28 cellular contexts compared by ENCODE assay signal in the genomic region with DNA sequence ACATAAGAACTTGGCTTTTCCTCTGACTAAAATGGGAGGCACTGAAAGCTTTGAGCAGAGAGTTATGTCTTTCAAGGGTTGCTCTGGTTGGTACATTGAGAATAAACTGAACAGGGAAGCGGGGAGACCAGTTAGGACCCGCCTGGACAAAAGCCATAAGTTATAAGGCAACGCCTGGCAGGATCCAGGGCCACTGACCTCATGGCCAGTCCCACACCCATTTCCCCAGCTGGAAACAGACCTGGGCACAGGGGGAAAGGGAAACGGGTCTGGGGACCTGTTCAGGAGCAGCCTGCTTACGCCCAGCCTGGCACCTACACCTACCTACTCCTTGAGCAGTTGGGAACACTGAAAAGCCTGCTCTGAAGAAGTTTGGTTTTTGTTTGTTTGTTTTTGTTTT. TPM values are rescaled to one million over a fixed set of nuclear protein-coding genes. Genes with fewer than 3 reads are reported as not detected.
"Had no signal": no experiment of that assay in that cellular context is flagged by ENCODE, and none has a peak within 500 bp of the region (broad histone marks: within the 10 kb centered on the region; RNA-seq: fewer than 3 reads in every experiment).

No MANE protein-coding gene starts in this region.

- DNase-seq: activated B cell treated with CpG ODN at 0.5 μM for 24 hours; activated CD4-positive, alpha-beta memory T cell treated with anti-CD3 and anti-CD28 coated beads, Interleukin-2, amount 10 ng/mL, durations not matched to agents 7 days and 5 days; activated CD4-positive, alpha-beta T cell treated with anti-CD3 and anti-CD28 coated beads, Interleukin-2, amount 50 U/mL, for 1 hour; activated gamma-delta T cell; activated naive CD4-positive, alpha-beta T cell treated with anti-CD3 and anti-CD28 coated beads for 36 hours; activated T-cell treated with anti-CD3 and anti-CD28 coated beads for 4 hours; activated T-cell treated with anti-CD3 and anti-CD28 coated beads, Interleukin-2, amount 50 U/mL, for 48 hours; amygdala; KG1; MV-4-11; NCI-H1105; NCI-H1436; NCI-H1694 treated with DMSO at 0.1 percent for 48 hours; NCI-H2029 treated with DMSO at 0.1 percent for 48 hours; NCI-H510A treated with DMSO at 0.1 percent for 48 hours; NCI-H69; PC-3; SHP77 treated with DMSO at 0.1 percent for 48 hours; T-helper 17 cell; T-helper 9 cell had no signal

- H3K4me3 Mint-ChIP-seq: activated B cell treated with CpG ODN at 0.5 μM for 24 hours; activated CD4-positive, alpha-beta memory T cell treated with anti-CD3 and anti-CD28 coated beads, Interleukin-2, amount 10 ng/mL, durations not matched to agents 7 days and 5 days; activated naive CD4-positive, alpha-beta T cell treated with anti-CD3 and anti-CD28 coated beads for 36 hours; activated naive CD8-positive, alpha-beta T cell; activated T-helper 17 cell treated with anti-CD3 and anti-CD28 coated beads, Interleukin-2, amount 50 U/mL, for 72 hours; brain; T-helper 17 cell had no signal

- H3K27me3 Mint-ChIP-seq: activated naive CD8-positive, alpha-beta T cell; activated T-helper 17 cell treated with anti-CD3 and anti-CD28 coated beads, Interleukin-2, amount 50 U/mL, for 72 hours had no signal

- H3K9me3 Mint-ChIP-seq: activated B cell treated with CpG ODN at 0.5 μM for 24 hours; activated CD4-positive, alpha-beta memory T cell treated with anti-CD3 and anti-CD28 coated beads, Interleukin-2, amount 10 ng/mL, durations not matched to agents 7 days and 5 days; activated naive CD4-positive, alpha-beta T cell treated with anti-CD3 and anti-CD28 coated beads for 36 hours; activated T-helper 17 cell treated with anti-CD3 and anti-CD28 coated beads, Interleukin-2, amount 50 U/mL, for 72 hours had no signal

- H3K36me3 Mint-ChIP-seq: activated naive CD8-positive, alpha-beta T cell; brain had no signal

- H3K4me1 Mint-ChIP-seq: activated B cell treated with CpG ODN at 0.5 μM for 24 hours; activated T-helper 17 cell treated with anti-CD3 and anti-CD28 coated beads, Interleukin-2, amount 50 U/mL, for 72 hours had no signal

- ATAC-seq: activated T-helper 17 cell treated with anti-CD3 and anti-CD28 coated beads, Interleukin-2, amount 50 U/mL, for 72 hours; PC-3; T-helper 17 cell had no signal

- FAIRE-seq: astrocyte, RCC 7860 had no signal

- H3K27ac Mint-ChIP-seq: activated B cell treated with CpG ODN at 0.5 μM for 24 hours; activated CD4-positive, alpha-beta memory T cell treated with anti-CD3 and anti-CD28 coated beads, Interleukin-2, amount 10 ng/mL, durations not matched to agents 7 days and 5 days; activated naive CD4-positive, alpha-beta T cell treated with anti-CD3 and anti-CD28 coated beads for 36 hours; activated naive CD8-positive, alpha-beta T cell; activated T-helper 17 cell treated with anti-CD3 and anti-CD28 coated beads, Interleukin-2, amount 50 U/mL, for 72 hours; brain; T-helper 17 cell had no signal

RNA-seq across cellular contexts. Expression of gene SPINK4, which starts 1.3 kb away (rescaled TPM):
- total RNA-seq: activated B cell treated with CpG ODN at 0.5 μM for 24 hours; activated CD4-positive, alpha-beta memory T cell treated with anti-CD3 and anti-CD28 coated beads, Interleukin-2, amount 10 ng/mL, durations not matched to agents 7 days and 5 days; activated CD8-positive, alpha-beta memory T cell treated with anti-CD3 and anti-CD28 coated beads for 36 hours; activated naive CD4-positive, alpha-beta T cell treated with anti-CD3 and anti-CD28 coated beads for 36 hours; activated T-helper 17 cell treated with anti-CD3 and anti-CD28 coated beads, Interleukin-2, amount 50 U/mL, for 72 hours; astrocyte; LHCN-M2; MCF 10A; PC-3; T-helper 17 cell had no signal
